ENCODE assay signal across 1 cellular context in the genomic region with DNA sequence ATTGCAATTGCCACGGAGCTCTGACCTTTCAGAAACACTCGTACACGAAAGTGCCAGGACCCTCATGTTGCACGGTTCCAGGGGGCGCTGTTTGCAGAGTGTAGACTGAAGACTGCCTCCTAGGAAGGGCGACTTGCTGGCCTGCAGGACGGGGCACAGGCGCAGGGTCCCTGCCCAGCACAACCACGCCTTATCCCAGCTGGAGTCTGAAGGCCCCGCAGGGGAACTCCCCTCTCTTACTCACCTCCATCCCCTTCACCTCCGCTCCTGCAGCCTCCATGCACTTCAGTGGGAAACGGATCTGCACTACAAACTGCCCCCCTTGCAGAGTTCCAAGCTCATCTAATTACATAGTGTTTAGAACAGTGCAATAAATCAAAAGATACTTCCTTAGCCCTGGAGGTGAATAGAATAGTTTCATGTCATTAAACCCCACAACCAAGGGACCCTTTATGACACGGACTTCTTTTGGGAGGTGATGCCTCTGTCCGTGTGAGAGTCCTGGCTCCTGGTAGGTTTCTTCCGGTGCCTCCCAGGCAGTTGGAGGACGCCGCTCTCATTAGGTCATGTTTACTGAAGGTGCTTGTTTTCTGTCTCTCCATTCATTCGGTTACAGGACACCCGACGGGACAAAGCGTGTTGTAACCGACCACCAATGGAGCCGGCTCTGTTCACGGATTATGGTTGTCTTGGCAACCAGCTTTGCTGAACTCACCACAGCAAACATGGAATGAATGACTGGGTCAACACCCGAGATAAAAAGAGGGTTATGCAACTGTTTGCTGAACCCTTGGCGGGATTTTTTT.
A peak's percentile ranks its signal among the peaks of the same experiment; 100 is the strongest.
TF ChIP-seq lines count a peak whose summit lies in the region.

No MANE protein-coding gene starts in this region.

TF ChIP-seq in HepG2, 621 proteins besides CTCF, POLR2A, EP300 and RAD21 (continued from another document and continues in another):
- TF ChIP-seq, protein P1, sequence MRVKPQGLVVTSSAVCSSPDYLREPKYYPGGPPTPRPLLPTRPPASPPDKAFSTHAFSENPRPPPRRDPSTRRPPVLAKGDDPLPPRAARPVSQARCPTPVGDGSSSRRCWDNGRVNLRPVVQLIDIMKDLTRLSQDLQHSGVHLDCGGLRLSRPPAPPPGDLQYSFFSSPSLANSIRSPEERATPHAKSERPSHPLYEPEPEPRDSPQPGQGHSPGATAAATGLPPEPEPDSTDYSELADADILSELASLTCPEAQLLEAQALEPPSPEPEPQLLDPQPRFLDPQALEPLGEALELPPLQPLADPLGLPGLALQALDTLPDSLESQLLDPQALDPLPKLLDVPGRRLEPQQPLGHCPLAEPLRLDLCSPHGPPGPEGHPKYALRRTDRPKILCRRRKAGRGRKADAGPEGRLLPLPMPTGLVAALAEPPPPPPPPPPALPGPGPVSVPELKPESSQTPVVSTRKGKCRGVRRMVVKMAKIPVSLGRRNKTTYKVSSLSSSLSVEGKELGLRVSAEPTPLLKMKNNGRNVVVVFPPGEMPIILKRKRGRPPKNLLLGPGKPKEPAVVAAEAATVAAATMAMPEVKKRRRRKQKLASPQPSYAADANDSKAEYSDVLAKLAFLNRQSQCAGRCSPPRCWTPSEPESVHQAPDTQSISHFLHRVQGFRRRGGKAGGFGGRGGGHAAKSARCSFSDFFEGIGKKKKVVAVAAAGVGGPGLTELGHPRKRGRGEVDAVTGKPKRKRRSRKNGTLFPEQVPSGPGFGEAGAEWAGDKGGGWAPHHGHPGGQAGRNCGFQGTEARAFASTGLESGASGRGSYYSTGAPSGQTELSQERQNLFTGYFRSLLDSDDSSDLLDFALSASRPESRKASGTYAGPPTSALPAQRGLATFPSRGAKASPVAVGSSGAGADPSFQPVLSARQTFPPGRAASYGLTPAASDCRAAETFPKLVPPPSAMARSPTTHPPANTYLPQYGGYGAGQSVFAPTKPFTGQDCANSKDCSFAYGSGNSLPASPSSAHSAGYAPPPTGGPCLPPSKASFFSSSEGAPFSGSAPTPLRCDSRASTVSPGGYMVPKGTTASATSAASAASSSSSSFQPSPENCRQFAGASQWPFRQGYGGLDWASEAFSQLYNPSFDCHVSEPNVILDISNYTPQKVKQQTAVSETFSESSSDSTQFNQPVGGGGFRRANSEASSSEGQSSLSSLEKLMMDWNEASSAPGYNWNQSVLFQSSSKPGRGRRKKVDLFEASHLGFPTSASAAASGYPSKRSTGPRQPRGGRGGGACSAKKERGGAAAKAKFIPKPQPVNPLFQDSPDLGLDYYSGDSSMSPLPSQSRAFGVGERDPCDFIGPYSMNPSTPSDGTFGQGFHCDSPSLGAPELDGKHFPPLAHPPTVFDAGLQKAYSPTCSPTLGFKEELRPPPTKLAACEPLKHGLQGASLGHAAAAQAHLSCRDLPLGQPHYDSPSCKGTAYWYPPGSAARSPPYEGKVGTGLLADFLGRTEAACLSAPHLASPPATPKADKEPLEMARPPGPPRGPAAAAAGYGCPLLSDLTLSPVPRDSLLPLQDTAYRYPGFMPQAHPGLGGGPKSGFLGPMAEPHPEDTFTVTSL (CRISPR knock-in tag; IDR thresholded peaks at IDR 0.05; ENCODE audit: borderline replicate concordance): peak; percentile 95
- TF ChIP-seq KDM5A (IDR thresholded peaks at IDR 0.05; ENCODE audit: borderline replicate concordance, low read length): no peak; the same call in 1 of the 2 replicates
- peak; percentile 74 for TF ChIP-seq RBM22 (optimal IDR thresholded peaks at IDR 0.05; ENCODE audit: low read length)
- TF ChIP-seq ZNF317 (CRISPR knock-in tag; IDR thresholded peaks at IDR 0.05): peak; percentile 77
- TF ChIP-seq TCF7 (IDR thresholded peaks at IDR 0.05; ENCODE audit: low read depth): peak; percentile 97
- no peak for TF ChIP-seq ZFP82 (CRISPR knock-in tag; IDR thresholded peaks at IDR 0.05; ENCODE audit: borderline replicate concordance)
- TF ChIP-seq MYNN (CRISPR knock-in tag; IDR thresholded peaks at IDR 0.05; ENCODE audit: low read depth): no peak
- TF ChIP-seq, protein P2, sequence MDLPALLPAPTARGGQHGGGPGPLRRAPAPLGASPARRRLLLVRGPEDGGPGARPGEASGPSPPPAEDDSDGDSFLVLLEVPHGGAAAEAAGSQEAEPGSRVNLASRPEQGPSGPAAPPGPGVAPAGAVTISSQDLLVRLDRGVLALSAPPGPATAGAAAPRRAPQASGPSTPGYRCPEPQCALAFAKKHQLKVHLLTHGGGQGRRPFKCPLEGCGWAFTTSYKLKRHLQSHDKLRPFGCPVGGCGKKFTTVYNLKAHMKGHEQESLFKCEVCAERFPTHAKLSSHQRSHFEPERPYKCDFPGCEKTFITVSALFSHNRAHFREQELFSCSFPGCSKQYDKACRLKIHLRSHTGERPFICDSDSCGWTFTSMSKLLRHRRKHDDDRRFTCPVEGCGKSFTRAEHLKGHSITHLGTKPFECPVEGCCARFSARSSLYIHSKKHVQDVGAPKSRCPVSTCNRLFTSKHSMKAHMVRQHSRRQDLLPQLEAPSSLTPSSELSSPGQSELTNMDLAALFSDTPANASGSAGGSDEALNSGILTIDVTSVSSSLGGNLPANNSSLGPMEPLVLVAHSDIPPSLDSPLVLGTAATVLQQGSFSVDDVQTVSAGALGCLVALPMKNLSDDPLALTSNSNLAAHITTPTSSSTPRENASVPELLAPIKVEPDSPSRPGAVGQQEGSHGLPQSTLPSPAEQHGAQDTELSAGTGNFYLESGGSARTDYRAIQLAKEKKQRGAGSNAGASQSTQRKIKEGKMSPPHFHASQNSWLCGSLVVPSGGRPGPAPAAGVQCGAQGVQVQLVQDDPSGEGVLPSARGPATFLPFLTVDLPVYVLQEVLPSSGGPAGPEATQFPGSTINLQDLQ (CRISPR knock-in tag; IDR thresholded peaks at IDR 0.05): peak; percentile 63; the same call in 1 of the 2 replicates
- no peak for TF ChIP-seq ZNF841 (CRISPR knock-in tag; IDR thresholded peaks at IDR 0.05; ENCODE audit: borderline replicate concordance)
- TF ChIP-seq, protein P3, sequence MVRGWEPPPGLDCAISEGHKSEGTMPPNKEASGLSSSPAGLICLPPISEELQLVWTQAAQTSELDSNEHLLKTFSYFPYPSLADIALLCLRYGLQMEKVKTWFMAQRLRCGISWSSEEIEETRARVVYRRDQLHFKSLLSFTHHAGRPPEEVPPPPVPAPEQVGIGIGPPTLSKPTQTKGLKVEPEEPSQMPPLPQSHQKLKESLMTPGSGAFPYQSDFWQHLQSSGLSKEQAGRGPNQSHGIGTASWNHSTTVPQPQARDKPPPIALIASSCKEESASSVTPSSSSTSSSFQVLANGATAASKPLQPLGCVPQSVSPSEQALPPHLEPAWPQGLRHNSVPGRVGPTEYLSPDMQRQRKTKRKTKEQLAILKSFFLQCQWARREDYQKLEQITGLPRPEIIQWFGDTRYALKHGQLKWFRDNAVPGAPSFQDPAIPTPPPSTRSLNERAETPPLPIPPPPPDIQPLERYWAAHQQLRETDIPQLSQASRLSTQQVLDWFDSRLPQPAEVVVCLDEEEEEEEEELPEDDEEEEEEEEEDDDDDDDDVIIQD (CRISPR knock-in tag; IDR thresholded peaks at IDR 0.05; ENCODE audit: low read depth): peak; percentile 71
- peak; percentile 87 for TF ChIP-seq BRD4 (CRISPR knock-in tag; IDR thresholded peaks at IDR 0.05)
- TF ChIP-seq JUN (CRISPR knock-in tag; IDR thresholded peaks at IDR 0.05): no peak
- TF ChIP-seq ZNF577 (CRISPR knock-in tag; IDR thresholded peaks at IDR 0.05; ENCODE audit: borderline replicate concordance, low read depth): no peak
- TF ChIP-seq ZNF205 (CRISPR knock-in tag; IDR thresholded peaks at IDR 0.05): peak; percentile 50
- TF ChIP-seq, protein P4, sequence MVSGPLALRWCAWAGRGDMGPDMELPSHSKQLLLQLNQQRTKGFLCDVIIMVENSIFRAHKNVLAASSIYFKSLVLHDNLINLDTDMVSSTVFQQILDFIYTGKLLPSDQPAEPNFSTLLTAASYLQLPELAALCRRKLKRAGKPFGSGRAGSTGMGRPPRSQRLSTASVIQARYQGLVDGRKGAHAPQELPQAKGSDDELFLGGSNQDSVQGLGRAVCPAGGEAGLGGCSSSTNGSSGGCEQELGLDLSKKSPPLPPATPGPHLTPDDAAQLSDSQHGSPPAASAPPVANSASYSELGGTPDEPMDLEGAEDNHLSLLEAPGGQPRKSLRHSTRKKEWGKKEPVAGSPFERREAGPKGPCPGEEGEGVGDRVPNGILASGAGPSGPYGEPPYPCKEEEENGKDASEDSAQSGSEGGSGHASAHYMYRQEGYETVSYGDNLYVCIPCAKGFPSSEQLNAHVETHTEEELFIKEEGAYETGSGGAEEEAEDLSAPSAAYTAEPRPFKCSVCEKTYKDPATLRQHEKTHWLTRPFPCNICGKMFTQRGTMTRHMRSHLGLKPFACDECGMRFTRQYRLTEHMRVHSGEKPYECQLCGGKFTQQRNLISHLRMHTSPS (CRISPR knock-in tag; IDR thresholded peaks at IDR 0.05; ENCODE audit: low read depth): peak; percentile 44; the same call in 1 of the 2 replicates
- TF ChIP-seq, protein P5, sequence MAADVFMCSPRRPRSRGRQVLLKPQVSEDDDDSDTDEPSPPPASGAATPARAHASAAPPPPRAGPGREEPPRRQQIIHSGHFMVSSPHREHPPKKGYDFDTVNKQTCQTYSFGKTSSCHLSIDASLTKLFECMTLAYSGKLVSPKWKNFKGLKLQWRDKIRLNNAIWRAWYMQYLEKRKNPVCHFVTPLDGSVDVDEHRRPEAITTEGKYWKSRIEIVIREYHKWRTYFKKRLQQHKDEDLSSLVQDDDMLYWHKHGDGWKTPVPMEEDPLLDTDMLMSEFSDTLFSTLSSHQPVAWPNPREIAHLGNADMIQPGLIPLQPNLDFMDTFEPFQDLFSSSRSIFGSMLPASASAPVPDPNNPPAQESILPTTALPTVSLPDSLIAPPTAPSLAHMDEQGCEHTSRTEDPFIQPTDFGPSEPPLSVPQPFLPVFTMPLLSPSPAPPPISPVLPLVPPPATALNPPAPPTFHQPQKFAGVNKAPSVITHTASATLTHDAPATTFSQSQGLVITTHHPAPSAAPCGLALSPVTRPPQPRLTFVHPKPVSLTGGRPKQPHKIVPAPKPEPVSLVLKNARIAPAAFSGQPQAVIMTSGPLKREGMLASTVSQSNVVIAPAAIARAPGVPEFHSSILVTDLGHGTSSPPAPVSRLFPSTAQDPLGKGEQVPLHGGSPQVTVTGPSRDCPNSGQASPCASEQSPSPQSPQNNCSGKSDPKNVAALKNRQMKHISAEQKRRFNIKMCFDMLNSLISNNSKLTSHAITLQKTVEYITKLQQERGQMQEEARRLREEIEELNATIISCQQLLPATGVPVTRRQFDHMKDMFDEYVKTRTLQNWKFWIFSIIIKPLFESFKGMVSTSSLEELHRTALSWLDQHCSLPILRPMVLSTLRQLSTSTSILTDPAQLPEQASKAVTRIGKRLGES (CRISPR knock-in tag; IDR thresholded peaks at IDR 0.05; ENCODE audit: borderline replicate concordance): no peak
- TF ChIP-seq KLF9 (CRISPR knock-in tag; IDR thresholded peaks at IDR 0.05; ENCODE audit: low read depth): no peak
- TF ChIP-seq MTF2 (CRISPR knock-in tag; IDR thresholded peaks at IDR 0.05; ENCODE audit: borderline replicate concordance): no peak
- TF ChIP-seq PAX8 (CRISPR knock-in tag; IDR thresholded peaks at IDR 0.05; ENCODE audit: borderline replicate concordance): no peak
- TF ChIP-seq, protein P6, sequence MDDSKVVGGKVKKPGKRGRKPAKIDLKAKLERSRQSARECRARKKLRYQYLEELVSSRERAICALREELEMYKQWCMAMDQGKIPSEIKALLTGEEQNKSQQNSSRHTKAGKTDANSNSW (CRISPR knock-in tag; IDR thresholded peaks at IDR 0.05; ENCODE audit: borderline replicate concordance): no peak
- no peak for TF ChIP-seq ZBTB8A (CRISPR knock-in tag; IDR thresholded peaks at IDR 0.05; ENCODE audit: borderline replicate concordance, low read depth)
- TF ChIP-seq, protein P7, sequence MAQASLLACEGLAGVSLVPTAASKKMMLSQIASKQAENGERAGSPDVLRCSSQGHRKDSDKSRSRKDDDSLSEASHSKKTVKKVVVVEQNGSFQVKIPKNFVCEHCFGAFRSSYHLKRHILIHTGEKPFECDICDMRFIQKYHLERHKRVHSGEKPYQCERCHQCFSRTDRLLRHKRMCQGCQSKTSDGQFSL (CRISPR knock-in tag; IDR thresholded peaks at IDR 0.05): 0 out of 2 replicates have a peak, but pooled peaks have one; percentile 25
- TF ChIP-seq, protein P8, sequence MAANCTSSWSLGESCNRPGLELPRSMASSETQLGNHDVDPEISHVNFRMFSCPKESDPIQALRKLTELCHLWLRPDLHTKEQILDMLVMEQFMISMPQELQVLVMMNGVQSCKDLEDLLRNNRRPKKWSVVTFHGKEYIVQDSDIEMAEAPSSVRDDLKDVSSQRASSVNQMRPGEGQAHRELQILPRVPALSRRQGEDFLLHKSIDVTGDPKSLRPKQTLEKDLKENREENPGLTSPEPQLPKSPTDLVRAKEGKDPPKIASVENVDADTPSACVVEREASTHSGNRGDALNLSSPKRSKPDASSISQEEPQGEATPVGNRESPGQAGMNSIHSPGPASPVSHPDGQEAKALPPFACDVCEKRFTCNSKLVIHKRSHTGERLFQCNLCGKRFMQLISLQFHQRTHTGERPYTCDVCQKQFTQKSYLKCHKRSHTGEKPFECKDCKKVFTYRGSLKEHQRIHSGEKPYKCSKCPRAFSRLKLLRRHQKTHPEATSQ (CRISPR knock-in tag; IDR thresholded peaks at IDR 0.05; ENCODE audit: borderline replicate concordance): 0 out of 2 replicates have a peak, but pooled peaks have one; percentile 22
- no peak for TF ChIP-seq FOSL1 (CRISPR knock-in tag; IDR thresholded peaks at IDR 0.05; ENCODE audit: borderline replicate concordance)
- no peak for TF ChIP-seq ZNF572 (CRISPR knock-in tag; IDR thresholded peaks at IDR 0.05)
- TF ChIP-seq PITX1 (CRISPR knock-in tag; IDR thresholded peaks at IDR 0.05): peak; percentile 95
- no peak; the same call in none of the 2 replicates for TF ChIP-seq HNF4A (CRISPR knock-in tag; IDR thresholded peaks at IDR 0.05)
- TF ChIP-seq, protein P9, sequence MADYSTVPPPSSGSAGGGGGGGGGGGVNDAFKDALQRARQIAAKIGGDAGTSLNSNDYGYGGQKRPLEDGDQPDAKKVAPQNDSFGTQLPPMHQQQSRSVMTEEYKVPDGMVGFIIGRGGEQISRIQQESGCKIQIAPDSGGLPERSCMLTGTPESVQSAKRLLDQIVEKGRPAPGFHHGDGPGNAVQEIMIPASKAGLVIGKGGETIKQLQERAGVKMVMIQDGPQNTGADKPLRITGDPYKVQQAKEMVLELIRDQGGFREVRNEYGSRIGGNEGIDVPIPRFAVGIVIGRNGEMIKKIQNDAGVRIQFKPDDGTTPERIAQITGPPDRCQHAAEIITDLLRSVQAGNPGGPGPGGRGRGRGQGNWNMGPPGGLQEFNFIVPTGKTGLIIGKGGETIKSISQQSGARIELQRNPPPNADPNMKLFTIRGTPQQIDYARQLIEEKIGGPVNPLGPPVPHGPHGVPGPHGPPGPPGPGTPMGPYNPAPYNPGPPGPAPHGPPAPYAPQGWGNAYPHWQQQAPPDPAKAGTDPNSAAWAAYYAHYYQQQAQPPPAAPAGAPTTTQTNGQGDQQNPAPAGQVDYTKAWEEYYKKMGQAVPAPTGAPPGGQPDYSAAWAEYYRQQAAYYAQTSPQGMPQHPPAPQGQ (CRISPR knock-in tag; IDR thresholded peaks at IDR 0.05; ENCODE audit: borderline replicate concordance): 0 out of 2 replicates have a peak, but pooled peaks have one; percentile 14
- peak; percentile 85 for TF ChIP-seq POLR2G (IDR thresholded peaks at IDR 0.05; ENCODE audit: low read depth, low read length)
- TF ChIP-seq ZNF782 (CRISPR knock-in tag; IDR thresholded peaks at IDR 0.05; ENCODE audit: borderline replicate concordance): no peak
- TF ChIP-seq ZSCAN12 (CRISPR knock-in tag; IDR thresholded peaks at IDR 0.05): peak; percentile 73; the same call in 1 of the 2 replicates
